ENCODE assay signal across 9 cellular contexts in the genomic region with DNA sequence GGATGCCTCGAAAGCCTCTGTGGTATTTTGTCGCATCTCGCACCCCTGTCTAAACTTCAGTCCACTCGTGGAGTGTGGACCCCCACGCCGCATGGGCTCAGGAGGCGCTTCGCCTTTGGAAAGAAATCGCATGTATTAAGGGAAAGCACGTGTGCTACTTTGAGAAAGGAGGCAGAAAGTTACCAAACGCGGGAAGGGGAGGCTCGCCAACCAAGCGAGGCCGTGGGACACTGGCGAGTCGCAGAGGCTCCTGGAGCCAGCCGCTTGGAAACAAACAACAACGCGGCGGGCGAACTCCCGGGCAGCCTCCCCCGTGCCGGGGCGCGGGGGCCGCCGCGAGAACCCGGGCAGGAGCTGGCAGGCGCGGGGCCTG. TPM values are rescaled to one million over a fixed set of nuclear protein-coding genes. Genes with fewer than 3 reads are reported as not detected.
A peak's percentile ranks its signal among the peaks of the same experiment; 100 is the strongest.
DNase-seq lines count a peak whose midpoint lies in the region; ATAC-seq, FAIRE-seq and TF ChIP-seq lines count a peak whose summit lies in the region.
"Had no signal": no experiment of that assay in that cellular context is flagged by ENCODE, and none has a peak within 500 bp of the region (broad histone marks: within the 10 kb centered on the region; RNA-seq: fewer than 3 reads in every experiment).

No MANE protein-coding gene starts in this region.

- no peak for TF ChIP-seq EP300 in upper lobe of left lung (IDR thresholded peaks at IDR 0.05)

- 9 to 10% methylated on average over 12 to 27 of the region's 33 CpGs for WGBS in upper lobe of left lung, 2 donors
- 4 to 8% (median 6%) methylated on average over 25 to 33 of the region's 33 CpGs for WGBS in small intestine, 3 donors

- H3K36me3 Mint-ChIP-seq in chondrocyte (ENCODE audit: low read depth) (peaks cover 2% of the 10 kb centered on the region), memory B cell (no peaks in the 10 kb centered on the region)

- H3K4me3 Mint-ChIP-seq in chondrocyte (ENCODE audit: unreplicated experiment) (peak overlapping the region; percentile 80), memory B cell (peak overlapping the region; percentile 80)

- TF ChIP-seq CTCF in chondrocyte (IDR thresholded peaks at IDR 0.05) (no peak), upper lobe of left lung (IDR thresholded peaks at IDR 0.05) (peak in 2 of 6 experiments; percentile 10 to 19)

- peaks cover 14% of the 10 kb centered on the region for H3K4me1 ChIP-seq in ACC112 (ENCODE audit: control insufficient read depth, insufficient read depth, low read length, unreplicated experiment)
- peaks cover 19 to 30% (median 25%) of the 10 kb centered on the region in 4 donors for H3K4me1 ChIP-seq in upper lobe of left lung
- H3K4me1 ChIP-seq in small intestine (ENCODE audit: control insufficient read depth in 2 of 2, insufficient read depth in 1 of 2, low read depth in 1 of 2, low read length in 1 of 2) = no peaks in the 10 kb centered on the region

- no peaks in the 10 kb centered on the region for H3K27me3 ChIP-seq in ACC112 (ENCODE audit: insufficient read depth, low read length)
- no peaks in the 10 kb centered on the region for H3K27me3 ChIP-seq in upper lobe of left lung
- no peaks in the 10 kb centered on the region for H3K27me3 ChIP-seq in small intestine (ENCODE audit: control insufficient read depth in 2 of 2, insufficient read depth in 2 of 2, low read length in 2 of 2)

- no peak for FAIRE-seq in small intestine (lab: Jason Lieb, UNC)
- FAIRE-seq: colon had no signal

- H3K27ac ChIP-seq in ACC112 (ENCODE audit: low read depth, low read length) (peak overlapping the region; percentile 19; the same call in 1 of the 2 replicates), upper lobe of left lung (peak overlapping the region; percentile 75 to 91 (median 82)), small intestine (ENCODE audit: low read depth in 1 of 2, low read length in 1 of 2) (peak overlapping the region in 1 of 2 donors; percentile 57)

- H3K9me3 ChIP-seq in upper lobe of left lung (no peaks in the 10 kb centered on the region), small intestine (ENCODE audit: control insufficient read depth, low read depth) (no peaks in the 10 kb centered on the region)

- H3K4me1 Mint-ChIP-seq in chondrocyte (ENCODE audit: low read depth) (peaks cover 31% of the 10 kb centered on the region), memory B cell (peaks cover 2% of the 10 kb centered on the region)

- ATAC-seq in HG02938 (IDR thresholded peaks at IDR 0.05; ENCODE audit: unreplicated experiment) = peak; percentile 13
- no peak for ATAC-seq in memory B cell (ENCODE audit: low read depth)
- ATAC-seq in upper lobe of left lung (ENCODE audit: low FRiP score in 2 of 2) = peak in 1 of 2 donors; percentile 60

- H3K4me3 ChIP-seq in ACC112 (ENCODE audit: low read depth, low read length) (peak overlapping the region; percentile 79), upper lobe of left lung (peak overlapping the region; percentile 52 to 74 (median 70)), small intestine (ENCODE audit: low read depth in 1 of 2, low read length in 2 of 2) (peak overlapping the region in 1 of 2 donors; percentile 89)

- DNase-seq in chondrocyte (ENCODE audit: low spot score) (no peak), memory B cell (ENCODE audit: low spot score in 2 of 2) (no peak), upper lobe of left lung (no peak), NCI-H2029 treated with DMSO at 0.1 percent for 48 hours (lab: John Stamatoyannopoulos, UW) (no peak), AML-193 (lab: John Stamatoyannopoulos, UW) (no peak), small intestine (no peak)

- H3K27ac Mint-ChIP-seq in chondrocyte (ENCODE audit: unreplicated experiment) (peak overlapping the region; percentile 79), memory B cell (no peak overlapping the region)

- peaks cover 2% of the 10 kb centered on the region for H3K27me3 Mint-ChIP-seq in chondrocyte (ENCODE audit: low read depth)
- H3K27me3 Mint-ChIP-seq in memory B cell = peaks cover 24% of the 10 kb centered on the region

- H3K9me3 Mint-ChIP-seq in chondrocyte (ENCODE audit: low read depth) (peaks cover 13% of the 10 kb centered on the region), memory B cell (peaks cover 2% of the 10 kb centered on the region)

- peak overlapping the region; percentile 100 for H2AFZ ChIP-seq in ACC112 (ENCODE audit: low read length, unreplicated experiment)

- H3K36me3 ChIP-seq in ACC112 (ENCODE audit: insufficient read depth, low read length) (no peaks in the 10 kb centered on the region), upper lobe of left lung (no peaks in the 10 kb centered on the region), small intestine (ENCODE audit: control insufficient read depth in 2 of 2, insufficient read depth in 2 of 2, low read length in 2 of 2) (no peaks in the 10 kb centered on the region)

- peaks cover 38% of the 10 kb centered on the region for H3K79me2 ChIP-seq in ACC112 (ENCODE audit: control insufficient read depth, insufficient read depth, low read length, unreplicated experiment)

- peak in 1 of 4 donors; percentile 35 for TF ChIP-seq POLR2A in upper lobe of left lung (IDR thresholded peaks at IDR 0.05)

RNA-seq across cellular contexts. Expression of gene AGAP1, which starts 0.5 kb away (rescaled TPM):
- total RNA-seq in chondrocyte (35.5 to 46.7 TPM (median 39.0 TPM) in 3 replicates), upper lobe of left lung (10 to 100 TPM; 25.5 to 45.1 (median 30.7) TPM)
- polyA plus RNA-seq in small intestine = 10 to 100 TPM in 2 of 3 donors, 1 to 10 TPM in 1; 9.8 to 15.6 (median 15.4) TPM
